1 cellular context compared by ENCODE assay signal in genomic region chr1:37596182-37596667, GRCh38.
A peak's percentile ranks its signal among the peaks of the same experiment; 100 is the strongest.
TF ChIP-seq lines count a peak whose summit lies in the region.

No MANE protein-coding gene starts in this region.

TF ChIP-seq in K562, 482 proteins besides CTCF, POLR2A, EP300 and RAD21:
- TF ChIP-seq NRF1 (conservative IDR thresholded peaks at IDR 0.05 in 1 of 2, IDR thresholded peaks at IDR 0.05 in 1 of 2) (peak in 1 of 2 experiments; percentile 44; a peak in 3 of 4 replicates), NR2C2 (CRISPR knock-in tag; IDR thresholded peaks at IDR 0.05) (no peak), NR2C2 (tag; IDR thresholded peaks at IDR 0.05) (0 out of 2 replicates have a peak, but pooled peaks have one; percentile 4), DACH1 (IDR thresholded peaks at IDR 0.05; ENCODE audit: partially characterized antibody) (no peak), MCM7 (IDR thresholded peaks at IDR 0.05) (no peak), RCOR1 (IDR thresholded peaks at IDR 0.05; ENCODE audit: borderline replicate concordance in 1 of 2, low read depth in 2 of 2, low read length in 2 of 2) (0 out of 4 replicates have a peak, but pooled peaks of 1 of the 2 experiments have one; percentile 2), ZNF512 (tag; IDR thresholded peaks at IDR 0.05) (0 out of 2 replicates have a peak, but pooled peaks have one; percentile 19), GABPA (tag; conservative IDR thresholded peaks at IDR 0.05; ENCODE audit: low read depth) (0 out of 2 replicates have a peak, but pooled peaks have one; percentile 73), ESRRA (IDR thresholded peaks at IDR 0.05; ENCODE audit: borderline replicate concordance, low read depth) (0 out of 2 replicates have a peak, but pooled peaks have one; percentile 3), SMC3 (conservative IDR thresholded peaks at IDR 0.05; ENCODE audit: insufficient read depth, low read depth, low read length) (0 out of 2 replicates have a peak, but pooled peaks have one; percentile 4)
- TF ChIP-seq, protein P1, sequence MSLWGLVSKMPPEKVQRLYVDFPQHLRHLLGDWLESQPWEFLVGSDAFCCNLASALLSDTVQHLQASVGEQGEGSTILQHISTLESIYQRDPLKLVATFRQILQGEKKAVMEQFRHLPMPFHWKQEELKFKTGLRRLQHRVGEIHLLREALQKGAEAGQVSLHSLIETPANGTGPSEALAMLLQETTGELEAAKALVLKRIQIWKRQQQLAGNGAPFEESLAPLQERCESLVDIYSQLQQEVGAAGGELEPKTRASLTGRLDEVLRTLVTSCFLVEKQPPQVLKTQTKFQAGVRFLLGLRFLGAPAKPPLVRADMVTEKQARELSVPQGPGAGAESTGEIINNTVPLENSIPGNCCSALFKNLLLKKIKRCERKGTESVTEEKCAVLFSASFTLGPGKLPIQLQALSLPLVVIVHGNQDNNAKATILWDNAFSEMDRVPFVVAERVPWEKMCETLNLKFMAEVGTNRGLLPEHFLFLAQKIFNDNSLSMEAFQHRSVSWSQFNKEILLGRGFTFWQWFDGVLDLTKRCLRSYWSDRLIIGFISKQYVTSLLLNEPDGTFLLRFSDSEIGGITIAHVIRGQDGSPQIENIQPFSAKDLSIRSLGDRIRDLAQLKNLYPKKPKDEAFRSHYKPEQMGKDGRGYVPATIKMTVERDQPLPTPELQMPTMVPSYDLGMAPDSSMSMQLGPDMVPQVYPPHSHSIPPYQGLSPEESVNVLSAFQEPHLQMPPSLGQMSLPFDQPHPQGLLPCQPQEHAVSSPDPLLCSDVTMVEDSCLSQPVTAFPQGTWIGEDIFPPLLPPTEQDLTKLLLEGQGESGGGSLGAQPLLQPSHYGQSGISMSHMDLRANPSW (CRISPR knock-in tag; IDR thresholded peaks at IDR 0.05), result 0 out of 2 replicates have a peak, but pooled peaks have one; percentile 9
- TF ChIP-seq, protein P2, sequence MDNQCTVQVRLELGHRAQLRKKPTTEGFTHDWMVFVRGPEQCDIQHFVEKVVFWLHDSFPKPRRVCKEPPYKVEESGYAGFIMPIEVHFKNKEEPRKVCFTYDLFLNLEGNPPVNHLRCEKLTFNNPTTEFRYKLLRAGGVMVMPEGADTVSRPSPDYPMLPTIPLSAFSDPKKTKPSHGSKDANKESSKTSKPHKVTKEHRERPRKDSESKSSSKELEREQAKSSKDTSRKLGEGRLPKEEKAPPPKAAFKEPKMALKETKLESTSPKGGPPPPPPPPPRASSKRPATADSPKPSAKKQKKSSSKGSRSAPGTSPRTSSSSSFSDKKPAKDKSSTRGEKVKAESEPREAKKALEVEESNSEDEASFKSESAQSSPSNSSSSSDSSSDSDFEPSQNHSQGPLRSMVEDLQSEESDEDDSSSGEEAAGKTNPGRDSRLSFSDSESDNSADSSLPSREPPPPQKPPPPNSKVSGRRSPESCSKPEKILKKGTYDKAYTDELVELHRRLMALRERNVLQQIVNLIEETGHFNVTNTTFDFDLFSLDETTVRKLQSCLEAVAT (IDR thresholded peaks at IDR 0.05), result no peak
